Comparison of ENCODE assay signal across 21 cellular contexts in genomic region chr9:114722937-114723620, GRCh38. TPM values are rescaled to one million over a fixed set of nuclear protein-coding genes. Genes with fewer than 3 reads are reported as not detected.
DNase-seq lines count a peak whose midpoint lies in the region; TF ChIP-seq lines count a peak whose summit lies in the region.
"Had no signal": no experiment of that assay in that cellular context is flagged by ENCODE, and none has a peak within 500 bp of the region (broad histone marks: within the 10 kb centered on the region; RNA-seq: fewer than 3 reads in every experiment).

No MANE protein-coding gene starts in this region.

- H4K20me1 ChIP-seq in H9 (ENCODE audit: control insufficient read depth, insufficient read depth, insufficient read length) = no peaks in the 10 kb centered on the region

- no peak overlapping the region for H4K5ac ChIP-seq in H9 (ENCODE audit: insufficient read length, low read depth, low read length)

- H2BK20ac ChIP-seq in H9 (ENCODE audit: low read depth, low read length, poor library complexity, severe bottlenecking) = no peak overlapping the region

- H3K18ac ChIP-seq in H9 (ENCODE audit: insufficient read length, low read depth, low read length) = no peak overlapping the region

- peaks cover 0 to 3% of the 10 kb centered on the region in 2 experiments; a peak in 2 of 5 replicates for H3K9me3 Mint-ChIP-seq in H9

- TF ChIP-seq CTCF in AG10803 (conservative IDR thresholded peaks at IDR 0.05; ENCODE audit: low read length) = no peak
- no peak for TF ChIP-seq CTCF in H9 (conservative IDR thresholded peaks at IDR 0.05)

- no peak overlapping the region for H4K8ac ChIP-seq in H9 (replicated peaks; ENCODE audit: insufficient read length, low read depth, low read length)

- H3K9ac ChIP-seq in H9 (ENCODE audit: extremely low read depth, insufficient read length, low read length) = no peak overlapping the region

- no peaks in the 10 kb centered on the region for H3K9me3 ChIP-seq in H9 (ENCODE audit: control insufficient read depth, low read depth, low read length)
- H3K9me3 ChIP-seq: Peyer's patch had no signal

- H3K4me1 ChIP-seq in H9 (ENCODE audit: insufficient read depth, low read length) = no peaks in the 10 kb centered on the region
- H3K4me1 ChIP-seq: Peyer's patch had no signal

- no peak overlapping the region for H3K27ac Mint-ChIP-seq in H9

- no peak overlapping the region for H3K4ac ChIP-seq in H9 (ENCODE audit: low read depth, low read length)

- peaks cover 12 to 16% of the 10 kb centered on the region in 2 experiments for H3K4me1 Mint-ChIP-seq in H9

- H3K4me2 ChIP-seq in H9 (ENCODE audit: insufficient read depth, insufficient read length, low read length) = no peak overlapping the region

- no peaks in the 10 kb centered on the region for H3K27me3 ChIP-seq in H9 (ENCODE audit: insufficient read depth, low read length)
- H3K27me3 ChIP-seq: MG63, Peyer's patch had no signal

- no peak overlapping the region for H3K56ac ChIP-seq in H9 (ENCODE audit: insufficient read length, low read depth, low read length)

- H3K14ac ChIP-seq in H9 (ENCODE audit: insufficient read depth, low read length) = no peak overlapping the region

- WGBS in H9 (ENCODE audit: extremely low coverage, insufficient read length, low lambda C conversion rate) = no CpG with 5 or more reads among the region's 7 CpGs

- H3K79me1 ChIP-seq in H9 (ENCODE audit: insufficient read depth, low read depth, low read length, poor library complexity, severe bottlenecking) = no peaks in the 10 kb centered on the region

- no peak overlapping the region for H2AK5ac ChIP-seq in H9 (ENCODE audit: insufficient read length, low read length)

- H3K27me3 Mint-ChIP-seq in H9 (ENCODE audit: low read depth) = peaks cover 75% of the 10 kb centered on the region

- no peak overlapping the region for H2BK12ac ChIP-seq in H9 (ENCODE audit: insufficient read length, low read depth, low read length)

- H3K79me2 ChIP-seq in H9 (ENCODE audit: insufficient read depth, low read length) = no peaks in the 10 kb centered on the region

- no peaks in the 10 kb centered on the region for H3K23me2 ChIP-seq in H9 (ENCODE audit: insufficient read length, low read depth, low read length, poor library complexity, severe bottlenecking)

- H3T11ph ChIP-seq in H9 (ENCODE audit: low read length) = no peak overlapping the region

- no peak overlapping the region for H3K23ac ChIP-seq in H9 (ENCODE audit: insufficient read length, low read depth, low read length)

- no peak overlapping the region for H2BK15ac ChIP-seq in H9 (ENCODE audit: low read depth, low read length)

- no peaks in the 10 kb centered on the region; a peak in 1 of 7 replicates for H3K36me3 Mint-ChIP-seq in H9 (ENCODE audit: insufficient read depth in 1 of 3, low read depth in 3 of 3)

- H3K27ac ChIP-seq in H9 (ENCODE audit: insufficient read length, low read depth, low read length) = no peak overlapping the region
- H3K27ac ChIP-seq: C4-2B, Peyer's patch had no signal

- H2BK5ac ChIP-seq in H9 (ENCODE audit: insufficient read length, low read length) = no peak overlapping the region

- no peak overlapping the region for H2BK120ac ChIP-seq in H9 (ENCODE audit: low read depth, low read length, poor library complexity, severe bottlenecking)

- peak; percentile 35 for DNase-seq in NCI-H2107 treated with DMSO at 0.1 percent for 48 hours (lab: John Stamatoyannopoulos, UW; ENCODE audit: unreplicated experiment)
- DNase-seq in NCI-H2107 (lab: John Stamatoyannopoulos, UW) = no peak
- DNase-seq in AG10803 (ENCODE audit: low read depth) = peak; percentile 32
- peak; percentile 77 for DNase-seq in NCI-H2171 treated with DMSO at 0.1 percent for 48 hours (lab: John Stamatoyannopoulos, UW)
- peak; percentile 63 for DNase-seq in fibroblast of peridontal ligament (ENCODE audit: extremely low read depth)
- DNase-seq in NOMO-1 (lab: John Stamatoyannopoulos, UW; ENCODE audit: unreplicated experiment in 2 of 2) = no peak
- no peak for DNase-seq in H9
- DNase-seq in cortex of kidney (lab: John Stamatoyannopoulos, UW) = no peak
- DNase-seq: GF-D8, Karpas-422, MG63, NCI-H1092, NCI-H146, NCI-H2081 treated with DMSO at 0.1 percent for 48 hours, NCI-H446 treated with DMSO at 0.1 percent for 48 hours, Peyer's patch, SHP77 treated with DMSO at 0.1 percent for 48 hours had no signal

- no peak overlapping the region for H3K4me3 ChIP-seq in AG10803 (ENCODE audit: low read length)
- H3K4me3 ChIP-seq: MG63, Peyer's patch had no signal

- H4K91ac ChIP-seq in H9 (ENCODE audit: insufficient read length, low read depth, low read length) = no peak overlapping the region

- no peak overlapping the region for H3K4me3 Mint-ChIP-seq in H9

- H2AFZ ChIP-seq in H9 (ENCODE audit: low read length) = no peak overlapping the region

RNA-seq across cellular contexts. Expression of gene TEX48, which starts 41.1 kb away (rescaled TPM):
- not detected in 2 replicates for total RNA-seq in H9 (2021)
- total RNA-seq: A172, Daoy, H1, Peyer's patch had no signal

Comparison
In these comparisons a context has a peak if more than half of its experiments do, and no peak if none do; other contexts are left out.
1. DNase-seq: peak in NCI-H2107 treated with DMSO at 0.1 percent for 48 hours (single experiment), AG10803 (single experiment), NCI-H2171 treated with DMSO at 0.1 percent for 48 hours (single experiment) and fibroblast of peridontal ligament (single experiment); none in NCI-H2107 (single experiment), NOMO-1 (0 of 2), H9 (single experiment) and cortex of kidney (single experiment).